Comparison of ENCODE assay signal across 25 cellular contexts in genomic region chr3:127003601-127004280, GRCh38. TPM values are rescaled to one million over a fixed set of nuclear protein-coding genes. Genes with fewer than 3 reads are reported as not detected.
DNase-seq lines count a peak whose midpoint lies in the region; ATAC-seq and TF ChIP-seq lines count a peak whose summit lies in the region.
"Had no signal": no experiment of that assay in that cellular context is flagged by ENCODE, and none has a peak within 500 bp of the region (broad histone marks: within the 10 kb centered on the region; RNA-seq: fewer than 3 reads in every experiment).

No MANE protein-coding gene starts in this region.

- no peaks in the 10 kb centered on the region for H3K9me3 ChIP-seq in RWPE2 (ENCODE audit: severe bottlenecking)
- H3K9me3 ChIP-seq: body of pancreas, gastrocnemius medialis, ovary, SK-N-SH had no signal

- intact Hi-C loops in Right ventricle myocardium inferior (cut with DNase I): no loop called here

- H3K27ac ChIP-seq in RWPE2 (ENCODE audit: poor library complexity, severe bottlenecking) (peak overlapping the region; percentile 77), epithelial cell of prostate (peak overlapping the region; percentile 17), skin epidermis (peak overlapping the region in 15 of 21 experiments; percentile 8 to 87 (median 68)), brain microvascular endothelial cell (no peak overlapping the region)
- H3K27ac ChIP-seq: body of pancreas, gastrocnemius medialis, KMS-11, ovary had no signal

- in situ Hi-C loops in brain microvascular endothelial cell (cut with HindIII; ENCODE audit: low pct_ligation_motif_present, low sequenced_read_pairs): no loop called here

- H3K4me3 ChIP-seq in RWPE2 (ENCODE audit: severe bottlenecking) (no peak overlapping the region), skin epidermis (no peak overlapping the region), brain microvascular endothelial cell (ENCODE audit: low read depth, low read length) (no peak overlapping the region)
- H3K4me3 ChIP-seq: body of pancreas, gastrocnemius medialis, lung, ovary had no signal

- peak; percentile 91 for DNase-seq in DMS 273 (lab: John Stamatoyannopoulos, UW; ENCODE audit: unreplicated experiment)
- no peak for DNase-seq in RWPE2 (ENCODE audit: low spot score)
- no peak for DNase-seq in epithelial cell of prostate (ENCODE audit: low read depth, low spot score)
- DNase-seq in activated T-cell treated with anti-CD3 and anti-CD28 coated beads for 4 hours: no peak
- no peak for DNase-seq in Right ventricle myocardium inferior (ENCODE audit: missing footprints)
- no peak for DNase-seq in brain microvascular endothelial cell
- DNase-seq: activated CD4-positive, alpha-beta memory T cell treated with anti-CD3 and anti-CD28 coated beads for 36 hours; activated CD4-positive, CD25-positive, alpha-beta regulatory T cell treated with anti-CD3 and anti-CD28 coated beads, Interleukin-2, amount 50 U/mL, for 72 hours; activated naive CD4-positive, alpha-beta T cell treated with Interleukin-2 at 50 U/mL for 16 hours; body of pancreas; dermis blood vessel endothelial cell; DMS53; gastrocnemius medialis; hippocampal formation; NCI-H1930; nephron progenitor cell; OCI-M1; ovary; SK-N-SH; stimulated activated naive CD4-positive, alpha-beta T cell; T-helper 2 cell had no signal

- TF ChIP-seq CTCF in RWPE2 (IDR thresholded peaks at IDR 0.05; ENCODE audit: poor library complexity, severe bottlenecking): no peak
- no peak for TF ChIP-seq CTCF in brain microvascular endothelial cell (IDR thresholded peaks at IDR 0.05; ENCODE audit: low read depth, low read length, missing control alignments)

- ATAC-seq in RWPE2 (ENCODE audit: low read depth): no peak
- no peak for ATAC-seq in HG02588 (IDR thresholded peaks at IDR 0.05; ENCODE audit: unreplicated experiment)
- no peak for ATAC-seq in Right ventricle myocardium inferior
- ATAC-seq: body of pancreas, gastrocnemius medialis had no signal

- H3K36me3 ChIP-seq in RWPE2 (ENCODE audit: low read depth) (peaks cover 17% of the 10 kb centered on the region), brain microvascular endothelial cell (replicated peaks) (peaks cover 8% of the 10 kb centered on the region)
- H3K36me3 ChIP-seq: gastrocnemius medialis, ovary had no signal

- H3K27me3 ChIP-seq in RWPE2 (ENCODE audit: insufficient read depth, poor library complexity, severe bottlenecking): no peaks in the 10 kb centered on the region
- H3K27me3 ChIP-seq in brain microvascular endothelial cell (replicated peaks): no peaks in the 10 kb centered on the region
- H3K27me3 ChIP-seq: body of pancreas, gastrocnemius medialis, ovary had no signal

- H3K4me1 ChIP-seq in RWPE2 (ENCODE audit: insufficient read depth, poor library complexity, severe bottlenecking): peaks cover 17% of the 10 kb centered on the region

RNA-seq across cellular contexts. Expression of gene PLXNA1, which starts 20.8 kb away (rescaled TPM):
- 29.6 TPM for total RNA-seq in Right ventricle myocardium inferior
